Comparison of ENCODE assay signal across 1 cellular context in genomic region chr3:72255191-72255590, GRCh38.
TF ChIP-seq lines count a peak whose summit lies in the region.

No MANE protein-coding gene starts in this region.

TF ChIP-seq in H1, 55 proteins besides CTCF, POLR2A, EP300 and RAD21:
- TF ChIP-seq TEAD4 (IDR thresholded peaks at IDR 0.05; ENCODE audit: low read depth, low read length) (peak; percentile 70; the same call in 1 of the 2 replicates), KDM4A (IDR thresholded peaks at IDR 0.05; ENCODE audit: low read depth, low read length, severe bottlenecking) (no peak)
